In the genomic region with DNA sequence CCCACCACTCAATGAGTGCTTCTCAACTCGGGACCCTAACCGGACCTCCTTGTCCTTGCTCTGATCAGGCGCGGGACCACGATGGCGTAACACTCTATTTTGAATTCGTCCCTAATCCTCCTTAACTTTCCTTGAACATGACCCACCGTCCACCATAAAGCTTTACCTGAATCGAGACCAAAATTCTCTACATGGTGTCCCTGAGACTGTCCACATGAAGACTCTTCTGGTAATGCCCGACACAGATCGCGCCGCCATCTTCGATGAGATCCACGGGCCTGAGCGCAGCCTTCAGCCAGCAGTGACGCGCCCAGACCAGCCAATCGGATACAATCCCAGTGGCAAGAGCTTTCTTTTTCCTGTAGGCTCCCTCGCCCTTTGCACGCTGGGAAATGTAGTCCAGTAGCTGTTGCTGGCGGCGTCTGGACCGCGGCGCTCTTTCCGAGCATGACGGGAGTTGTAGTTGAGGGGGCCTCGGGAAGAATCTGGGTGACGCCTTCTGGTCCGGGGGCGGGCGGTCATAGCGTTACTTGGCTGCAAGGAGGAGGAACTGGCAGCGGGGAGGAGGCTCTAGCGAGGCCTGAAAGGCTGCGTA, we compare ENCODE assay signal across 8 cellular contexts. TPM values are rescaled to one million over a fixed set of nuclear protein-coding genes. Genes with fewer than 3 reads are reported as not detected.
DNase-seq lines count a peak whose midpoint lies in the region; ATAC-seq lines count a peak whose summit lies in the region.

A gene (minus strand): TSS at position 284 of the 595 bp plus-strand sequence. CDS start 26 bp downstream, at position 258.
A gene (plus strand): TSS at position 517 of the 595 bp plus-strand sequence. CDS start 306 bp downstream, outside the sequence.

- peaks cover 51% of the 10 kb centered on the region for H3K4me1 ChIP-seq in CD8-positive, alpha-beta memory T cell (ENCODE audit: insufficient read depth, low read length)

- peaks cover 25% of the 10 kb centered on the region for H3K36me3 ChIP-seq in CD8-positive, alpha-beta memory T cell (ENCODE audit: insufficient read depth, low read length)

- H3K27ac Mint-ChIP-seq in CD8-positive, alpha-beta memory T cell: peak within 1 kb of the TSS; percentile 97 to 100 (median 100)
- peak within 1 kb of the TSS; percentile 98 to 99 for H3K27ac Mint-ChIP-seq in effector memory CD8-positive, alpha-beta T cell
- H3K27ac Mint-ChIP-seq in memory B cell: peak within 1 kb of the TSS; percentile 100

- H3K27ac ChIP-seq in CD8-positive, alpha-beta memory T cell (ENCODE audit: low read depth, low read length): peak within 1 kb of the TSS; percentile 98

- no peaks in the 10 kb centered on the region for H3K27me3 ChIP-seq in CD8-positive, alpha-beta memory T cell (ENCODE audit: insufficient read depth, low read length, poor library complexity, severe bottlenecking)

- POLR2A ChIA-PET in CD8-positive, alpha-beta memory T cell (lab: Charles Lee): interaction anchor here (0.5 to 1.8 kb wide), 5 partner anchors 9 to 172 kb away, joined by 3 to 13 read pairs (median 3); a partner anchor contains a TSS

- peak; percentile 93 to 98 (median 96) for DNase-seq in CD8-positive, alpha-beta memory T cell
- DNase-seq in HS-5 (ENCODE audit: low read depth) (peak; percentile 95), memory B cell (ENCODE audit: low spot score in 2 of 2) (peak; percentile 90 to 94)
- DNase-seq in NK-92 treated with Interleukin-12 subunit alpha and Interleukin-12 subunit beta, amount 100 ng/mL, for 24 hours (lab: John Stamatoyannopoulos, UW): peak; percentile 92
- DNase-seq in activated CD8-positive, alpha-beta memory T cell treated with anti-CD3 and anti-CD28 coated beads for 4 hours (ENCODE audit: low read depth in 2 of 2): peak; percentile 92 to 96
- peak; percentile 94 to 96 (median 96) for DNase-seq in effector memory CD8-positive, alpha-beta T cell
- peak; percentile 93 for DNase-seq in stimulated activated CD8-positive, alpha-beta memory T cell treated with anti-CD3 and anti-CD28 coated beads, Interleukin-12 subunit alpha, Interleukin-12 subunit beta, amount 100 ng/mL, for 24 hours (ENCODE audit: extremely low read depth)

- peaks cover 0 to 3% (median 0%) of the 10 kb centered on the region in 5 donors for H3K9me3 Mint-ChIP-seq in CD8-positive, alpha-beta memory T cell
- H3K9me3 Mint-ChIP-seq in effector memory CD8-positive, alpha-beta T cell: no peaks in the 10 kb centered on the region
- H3K9me3 Mint-ChIP-seq in memory B cell: peaks cover 3% of the 10 kb centered on the region

- peaks cover 77 to 92% (median 90%) of the 10 kb centered on the region in 3 donors for H3K4me1 Mint-ChIP-seq in CD8-positive, alpha-beta memory T cell
- H3K4me1 Mint-ChIP-seq in effector memory CD8-positive, alpha-beta T cell (ENCODE audit: low read depth in 2 of 2): peaks cover 46 to 77% of the 10 kb centered on the region in 2 donors
- peaks cover 43% of the 10 kb centered on the region for H3K4me1 Mint-ChIP-seq in memory B cell

- H3K4me3 ChIP-seq in CD8-positive, alpha-beta memory T cell (ENCODE audit: low read length): peak within 1 kb of the TSS; percentile 93

- no peaks in the 10 kb centered on the region for H3K9me3 ChIP-seq in CD8-positive, alpha-beta memory T cell (ENCODE audit: low read length)

- peaks cover 30 to 72% (median 47%) of the 10 kb centered on the region in 3 donors for H3K36me3 Mint-ChIP-seq in CD8-positive, alpha-beta memory T cell
- H3K36me3 Mint-ChIP-seq in effector memory CD8-positive, alpha-beta T cell (ENCODE audit: insufficient read depth): peaks cover 26% of the 10 kb centered on the region
- peaks cover 46% of the 10 kb centered on the region for H3K36me3 Mint-ChIP-seq in memory B cell

- H3K27me3 Mint-ChIP-seq in CD8-positive, alpha-beta memory T cell: no peaks in the 10 kb centered on the region
- H3K27me3 Mint-ChIP-seq in effector memory CD8-positive, alpha-beta T cell: no peaks in the 10 kb centered on the region
- H3K27me3 Mint-ChIP-seq in memory B cell: no peaks in the 10 kb centered on the region

- H3K4me3 Mint-ChIP-seq in CD8-positive, alpha-beta memory T cell: peak within 1 kb of the TSS; percentile 96 to 100 (median 98)
- peak within 1 kb of the TSS; percentile 95 to 96 for H3K4me3 Mint-ChIP-seq in effector memory CD8-positive, alpha-beta T cell
- H3K4me3 Mint-ChIP-seq in memory B cell: peak within 1 kb of the TSS; percentile 99

- CTCF ChIA-PET in CD8-positive, alpha-beta memory T cell (lab: Charles Lee): interaction anchor here (0.9 to 1.8 kb wide), 3 partner anchors 10 to 131 kb away, joined by 3 to 6 read pairs (median 6); no protein-coding TSS in a partner anchor

- peak; percentile 99 for ATAC-seq in GM19468 (IDR thresholded peaks at IDR 0.05; ENCODE audit: extremely low read depth, unreplicated experiment)
- ATAC-seq in effector memory CD8-positive, alpha-beta T cell (replicated peaks): peak; percentile 93
- peak; percentile 90 for ATAC-seq in memory B cell (ENCODE audit: low read depth)

RNA-seq across cellular contexts. Expression of the first gene that starts in this region (rescaled TPM):
- total RNA-seq in CD8-positive, alpha-beta memory T cell: 10 to 100 TPM; 16.2 to 16.4 TPM
- polyA plus RNA-seq in CD8-positive, alpha-beta memory T cell: 13.0 TPM

RNA-seq across cellular contexts. Expression of the second gene that starts in this region (rescaled TPM):
- 1 to 10 TPM; 9.7 to 9.9 TPM for total RNA-seq in CD8-positive, alpha-beta memory T cell
- 2.9 TPM for polyA plus RNA-seq in CD8-positive, alpha-beta memory T cell

Comparison
In these comparisons a context has a peak if more than half of its experiments do, and no peak if none do; other contexts are left out.
1. Peak in every context shown above with its lines: DNase-seq, ATAC-seq, H3K4me3 ChIP-seq and H3K27ac ChIP-seq.